24 cellular contexts compared by ENCODE assay signal in genomic region chr7:98654524-98655272, GRCh38. TPM values are rescaled to one million over a fixed set of nuclear protein-coding genes. Genes with fewer than 3 reads are reported as not detected.
"Had no signal": no experiment of that assay in that cellular context is flagged by ENCODE, and none has a peak within 500 bp of the region (broad histone marks: within the 10 kb centered on the region; RNA-seq: fewer than 3 reads in every experiment).

No MANE protein-coding gene starts in this region.

- H3K9ac ChIP-seq: KMS-11 had no signal

- FAIRE-seq: RCC 7860 had no signal

- H3K27ac ChIP-seq: KMS-11, SJSA1, SK-N-MC had no signal

- H3K4me2 ChIP-seq: KMS-11 had no signal

- H3K36me3 ChIP-seq: MG63, SJSA1 had no signal

- H3K9me3 ChIP-seq: MG63, SJSA1 had no signal

- DNase-seq: IMR-90, NCI-H1092, NCI-H1105 treated with DMSO at 0.1 percent for 48 hours, NCI-H1417 treated with DMSO at 0.1 percent for 48 hours, NCI-H146, NCI-H1694 treated with DMSO at 0.1 percent for 48 hours, NCI-H2029, NCI-H2081 treated with DMSO at 0.1 percent for 48 hours, NCI-H2171, NCI-H226, NCI-H446, NCI-H510A, NCI-H524 treated with DMSO at 0.1 percent for 48 hours, NCI-H69, NCI-H774, Right ventricle myocardium superior, RPMI8226, SIG-M5 had no signal

- H3K4me1 ChIP-seq: SJSA1 had no signal

- H3K27me3 ChIP-seq: MG63, SJSA1 had no signal

- H3K4me3 ChIP-seq: MG63, SJSA1, SK-N-MC had no signal

RNA-seq across cellular contexts. Expression of gene NPTX2, which starts 37.6 kb away (rescaled TPM):
- total RNA-seq: HT-29 had no signal
